8 cellular contexts compared by ENCODE assay signal in genomic region chr1:155938220-155938627, GRCh38. TPM values are rescaled to one million over a fixed set of nuclear protein-coding genes. Genes with fewer than 3 reads are reported as not detected.
DNase-seq lines count a peak whose midpoint lies in the region; ATAC-seq, FAIRE-seq and TF ChIP-seq lines count a peak whose summit lies in the region.

No MANE protein-coding gene starts in this region.

- no peaks in the 10 kb centered on the region for H3K27me3 Mint-ChIP-seq in natural killer cell treated with Interleukin-12 subunit alpha and Interleukin-12 subunit beta and Interleukin-15 and Interleukin-18, amount 100 ng/mL, for 72 hours

- peak overlapping the region in 1 of 2 donors; percentile 4 for H3K27ac Mint-ChIP-seq in natural killer cell treated with Interleukin-12 subunit alpha and Interleukin-12 subunit beta and Interleukin-15 and Interleukin-18, amount 100 ng/mL, for 72 hours

- H3K27ac ChIP-seq in A549, result peak overlapping the region in 1 of 2 experiments; percentile 56; a peak in 2 of 6 replicates

- WGBS in A549 (ENCODE audit: missing lambda C conversion rate), result 0% methylated on average over 1 of the region's 1 CpG

- CTCF ChIA-PET in A549 (lab: Yijun Ruan, JAX), result interaction anchor here (0.6 to 10.8 kb wide), 43 partner anchors 12 to 310 kb away, joined by 3 to 423 read pairs (median 4); partner anchors contain the start of genes ARHGEF2, LAMTOR2, PAQR6 and RAB25

- peaks cover 21 to 27% of the 10 kb centered on the region in 2 donors for H3K4me1 Mint-ChIP-seq in natural killer cell treated with Interleukin-12 subunit alpha and Interleukin-12 subunit beta and Interleukin-15 and Interleukin-18, amount 100 ng/mL, for 72 hours (ENCODE audit: low read depth in 2 of 2)

- H3K4me3 ChIP-seq in A549, result no peak overlapping the region

- ATAC-seq in A549 (peak; percentile 45 to 53), GM21717 (IDR thresholded peaks at IDR 0.05; ENCODE audit: unreplicated experiment) (no peak)
- no peak for ATAC-seq in natural killer cell treated with Interleukin-12 subunit alpha and Interleukin-12 subunit beta and Interleukin-15 and Interleukin-18, amount 100 ng/mL, for 72 hours

- no peak overlapping the region for H3K4me2 ChIP-seq in A549

- H3K4me1 ChIP-seq in A549, result peaks cover 38% of the 10 kb centered on the region

- TF ChIP-seq POLR2A in A549 (IDR thresholded peaks at IDR 0.05; ENCODE audit: low read length) (no peak), erythroblast (IDR thresholded peaks at IDR 0.05; ENCODE audit: low read length) (no peak)

- DNase-seq in A549 (ENCODE audit: low read depth in 1 of 2, low spot score in 1 of 2) (peak; percentile 75 to 81), ELF-1 (ENCODE audit: low read depth, low spot score) (peak; percentile 40), NCI-H1436 (lab: John Stamatoyannopoulos, UW) (peak; percentile 66), SW480 (ENCODE audit: low spot score) (peak; percentile 82), erythroblast (lab: John Stamatoyannopoulos, UW) (peak; percentile 71 to 77), GM19240 (ENCODE audit: insufficient read length, low spot score) (no peak)
- peak; percentile 61 for DNase-seq in natural killer cell treated with Interleukin-12 subunit alpha and Interleukin-12 subunit beta and Interleukin-15 and Interleukin-18, amount 100 ng/mL, for 72 hours (ENCODE audit: low spot score)

- peak; percentile 92 to 97 for TF ChIP-seq RAD21 in A549 (conservative IDR thresholded peaks at IDR 0.05 in 1 of 2, IDR thresholded peaks at IDR 0.05 in 1 of 2)

- H3K4me3 Mint-ChIP-seq in natural killer cell treated with Interleukin-12 subunit alpha and Interleukin-12 subunit beta and Interleukin-15 and Interleukin-18, amount 100 ng/mL, for 72 hours, result no peak overlapping the region

- no peaks in the 10 kb centered on the region for H3K9me3 ChIP-seq in A549

- TF ChIP-seq EP300 in A549 (IDR thresholded peaks at IDR 0.05), result no peak

- POLR2A ChIA-PET in A549 (lab: Yijun Ruan, JAX), result interaction anchor here (0.6 to 1.2 kb wide), 2 partner anchors 46 to 67 kb away, joined by 3 read pairs; no protein-coding TSS in a partner anchor

- H3K36me3 Mint-ChIP-seq in natural killer cell treated with Interleukin-12 subunit alpha and Interleukin-12 subunit beta and Interleukin-15 and Interleukin-18, amount 100 ng/mL, for 72 hours, result no peaks in the 10 kb centered on the region

- FAIRE-seq in A549 (lab: Jason Lieb, UNC), result no peak

- H3K9me3 Mint-ChIP-seq in natural killer cell treated with Interleukin-12 subunit alpha and Interleukin-12 subunit beta and Interleukin-15 and Interleukin-18, amount 100 ng/mL, for 72 hours, result no peaks in the 10 kb centered on the region

- TF ChIP-seq CTCF in A549 (IDR thresholded peaks at IDR 0.05), result peak; percentile 94

TF ChIP-seq in A549, 52 proteins besides CTCF, POLR2A, EP300 and RAD21 (continues in another document):
- TF ChIP-seq CEBPB (IDR thresholded peaks at IDR 0.05) (no peak), PHF8 (IDR thresholded peaks at IDR 0.05; ENCODE audit: borderline replicate concordance, low read depth) (no peak), NFE2L2 (conservative IDR thresholded peaks at IDR 0.05; ENCODE audit: low read length) (no peak), MAX (IDR thresholded peaks at IDR 0.05) (no peak), ELK1 (IDR thresholded peaks at IDR 0.05; ENCODE audit: low read depth, low read length) (no peak), HEYL (CRISPR knock-in tag; IDR thresholded peaks at IDR 0.05) (no peak), RNF2 (IDR thresholded peaks at IDR 0.05; ENCODE audit: borderline replicate concordance, low read depth) (no peak), ATOH8 (CRISPR knock-in tag; IDR thresholded peaks at IDR 0.05; ENCODE audit: low read depth) (no peak), SMC3 (IDR thresholded peaks at IDR 0.05) (peak; percentile 95), FOSB (CRISPR knock-in tag; IDR thresholded peaks at IDR 0.05) (0 out of 2 replicates have a peak, but pooled peaks have one; percentile 31), CBX8 (IDR thresholded peaks at IDR 0.05) (no peak), REST (IDR thresholded peaks at IDR 0.05) (no peak), ZNF302 (CRISPR knock-in tag; IDR thresholded peaks at IDR 0.05) (no peak), POLR2AphosphoS2 (conservative IDR thresholded peaks at IDR 0.05; ENCODE audit: low read length) (no peak)

RNA-seq across cellular contexts. Expression of gene RXFP4, which starts 3.2 kb away (rescaled TPM):
- 0.12 TPM in 1 of 2 replicates, not detected in the other for polyA plus RNA-seq in A549 (2011; rRNA removed)
- polyA plus RNA-seq in A549 (2012; cell fraction: cytosol; rRNA removed), result 0.03 and 0.05 TPM in 2 replicates
- polyA plus RNA-seq in A549 (2012; cell fraction: nucleus; rRNA removed), result 0.07 TPM in 1 of 2 replicates, not detected in the other
- 0.06 TPM in 1 of 3 replicates, not detected in the others for polyA plus RNA-seq in A549 (2017; fragmentation: RNase III; extraction: RNeasy Plus Mini Kit Qiagen cat#74134 plus additional on column Dnase treatment)
- polyA minus RNA-seq in A549 (2011; rRNA and poly(A)+ RNA removed), result not detected in 2 replicates
- total RNA-seq in natural killer cell treated with Interleukin-12 subunit alpha and Interleukin-12 subunit beta and Interleukin-15 and Interleukin-18, amount 100 ng/mL, for 72 hours, result not detected

RNA-seq across cellular contexts. Expression of gene KHDC4, which starts 4.0 kb away (rescaled TPM):
- 69.9 and 72.3 TPM in 2 replicates for polyA plus RNA-seq in A549 (2011; rRNA removed)
- 22.6 and 30.2 TPM in 2 replicates for polyA plus RNA-seq in A549 (2012; cell fraction: cytosol; rRNA removed)
- polyA plus RNA-seq in A549 (2012; cell fraction: nucleus; rRNA removed), result 52.1 and 67.4 TPM in 2 replicates
- polyA plus RNA-seq in A549 (2017; fragmentation: RNase III; extraction: RNeasy Plus Mini Kit Qiagen cat#74134 plus additional on column Dnase treatment), result 35.7 to 37.9 TPM (median 37.7 TPM) in 3 replicates
- polyA minus RNA-seq in A549 (2011; rRNA and poly(A)+ RNA removed), result 58.0 and 90.2 TPM in 2 replicates
- 10 to 100 TPM; 47.6 to 96.0 TPM for total RNA-seq in natural killer cell treated with Interleukin-12 subunit alpha and Interleukin-12 subunit beta and Interleukin-15 and Interleukin-18, amount 100 ng/mL, for 72 hours

RNA-seq across cellular contexts. Expression of gene RIT1, which starts 27.1 kb away (rescaled TPM):
- polyA plus RNA-seq in A549 (2011; rRNA removed) (48.1 and 51.9 TPM in 2 replicates), A549 (2017; fragmentation: RNase III; extraction: RNeasy Plus Mini Kit Qiagen cat#74134 plus additional on column Dnase treatment) (19.2 to 23.6 TPM (median 20.4 TPM) in 3 replicates)
- 16.8 and 17.2 TPM in 2 replicates for polyA plus RNA-seq in A549 (2012; cell fraction: cytosol; rRNA removed)
- polyA plus RNA-seq in A549 (2012; cell fraction: nucleus; rRNA removed), result 10.3 and 14.4 TPM in 2 replicates
- polyA minus RNA-seq in A549 (2011; rRNA and poly(A)+ RNA removed), result 30.5 and 44.6 TPM in 2 replicates
- total RNA-seq in natural killer cell treated with Interleukin-12 subunit alpha and Interleukin-12 subunit beta and Interleukin-15 and Interleukin-18, amount 100 ng/mL, for 72 hours, result 10 to 100 TPM; 29.4 to 40.2 TPM

RNA-seq across cellular contexts. Expression of gene ARHGEF2, which starts 40.1 kb away (rescaled TPM):
- polyA plus RNA-seq in A549 (2011; rRNA removed) (67.4 and 69.1 TPM in 2 replicates), A549 (2017; fragmentation: RNase III; extraction: RNeasy Plus Mini Kit Qiagen cat#74134 plus additional on column Dnase treatment) (21.3 to 21.5 TPM (median 21.5 TPM) in 3 replicates)
- 22.8 and 23.2 TPM in 2 replicates for polyA plus RNA-seq in A549 (2012; cell fraction: cytosol; rRNA removed)
- 66.0 and 69.8 TPM in 2 replicates for polyA plus RNA-seq in A549 (2012; cell fraction: nucleus; rRNA removed)
- polyA minus RNA-seq in A549 (2011; rRNA and poly(A)+ RNA removed), result 84.0 and 96.7 TPM in 2 replicates
- total RNA-seq in natural killer cell treated with Interleukin-12 subunit alpha and Interleukin-12 subunit beta and Interleukin-15 and Interleukin-18, amount 100 ng/mL, for 72 hours, result 100 to 1,000 TPM; 205 to 234 TPM

Comparison
In these comparisons a context has a peak if more than half of its experiments do, and no peak if none do; other contexts are left out.
1. ATAC-seq: peak in A549 (2 of 2); none in natural killer cell treated with Interleukin-12 subunit alpha and Interleukin-12 subunit beta and Interleukin-15 and Interleukin-18, amount 100 ng/mL, for 72 hours (0 of 2) and GM21717 (single experiment).